In the genomic region with DNA sequence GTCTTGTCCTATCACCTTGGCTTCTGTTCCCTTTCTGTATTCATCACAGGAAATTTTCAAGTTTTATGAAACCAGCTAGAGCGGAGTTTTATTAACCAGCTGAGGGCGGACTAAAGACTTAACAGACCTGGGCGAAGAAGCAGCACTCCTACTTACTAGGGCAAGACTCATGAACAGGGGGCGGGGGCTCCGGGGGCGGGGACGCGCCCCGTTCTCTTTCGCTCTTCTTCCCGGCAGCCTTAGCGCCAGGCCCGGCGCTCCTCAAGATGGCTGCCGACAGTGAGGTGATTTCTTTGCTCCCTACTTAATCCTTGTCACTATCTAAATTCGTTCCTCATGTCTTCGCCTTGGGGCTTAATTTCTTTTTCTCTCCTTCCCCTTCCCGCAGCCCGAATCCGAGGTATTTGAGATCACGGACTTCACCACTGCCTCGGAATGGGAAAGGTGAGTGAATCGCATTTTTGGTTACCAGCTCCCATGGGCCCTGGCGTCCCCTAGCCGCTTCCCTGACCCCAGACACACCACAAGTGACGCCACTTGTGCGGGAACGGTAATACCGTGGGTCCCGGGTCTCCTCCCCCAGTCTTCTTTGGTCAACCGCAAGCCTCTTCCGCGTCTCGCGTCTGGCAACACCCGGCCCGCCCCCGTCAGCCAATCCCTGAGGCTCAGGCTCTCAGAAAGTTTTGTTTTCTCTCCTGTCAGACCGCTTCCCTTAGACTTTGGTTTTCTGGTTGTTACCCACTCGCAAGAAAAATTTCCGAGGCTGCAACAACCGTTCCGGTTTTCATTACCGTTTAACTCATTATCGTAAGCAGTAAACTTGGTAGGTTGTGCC, we compare ENCODE assay signal across 1 cellular context.
A peak's percentile ranks its signal among the peaks of the same experiment; 100 is the strongest.
TF ChIP-seq lines count a peak whose summit lies in the region.

A gene (plus strand): TSS at position 251 of the 835 bp plus-strand sequence. CDS start 16 bp downstream, at position 267.

TF ChIP-seq in K562, 482 proteins besides CTCF, POLR2A, EP300 and RAD21 (continued from another document and continues in another):
- TF ChIP-seq, protein P1, sequence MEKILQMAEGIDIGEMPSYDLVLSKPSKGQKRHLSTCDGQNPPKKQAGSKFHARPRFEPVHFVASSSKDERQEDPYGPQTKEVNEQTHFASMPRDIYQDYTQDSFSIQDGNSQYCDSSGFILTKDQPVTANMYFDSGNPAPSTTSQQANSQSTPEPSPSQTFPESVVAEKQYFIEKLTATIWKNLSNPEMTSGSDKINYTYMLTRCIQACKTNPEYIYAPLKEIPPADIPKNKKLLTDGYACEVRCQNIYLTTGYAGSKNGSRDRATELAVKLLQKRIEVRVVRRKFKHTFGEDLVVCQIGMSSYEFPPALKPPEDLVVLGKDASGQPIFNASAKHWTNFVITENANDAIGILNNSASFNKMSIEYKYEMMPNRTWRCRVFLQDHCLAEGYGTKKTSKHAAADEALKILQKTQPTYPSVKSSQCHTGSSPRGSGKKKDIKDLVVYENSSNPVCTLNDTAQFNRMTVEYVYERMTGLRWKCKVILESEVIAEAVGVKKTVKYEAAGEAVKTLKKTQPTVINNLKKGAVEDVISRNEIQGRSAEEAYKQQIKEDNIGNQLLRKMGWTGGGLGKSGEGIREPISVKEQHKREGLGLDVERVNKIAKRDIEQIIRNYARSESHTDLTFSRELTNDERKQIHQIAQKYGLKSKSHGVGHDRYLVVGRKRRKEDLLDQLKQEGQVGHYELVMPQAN (IDR thresholded peaks at IDR 0.05; ENCODE audit: borderline replicate concordance) = peak; percentile 82
- TF ChIP-seq LEF1 (IDR thresholded peaks at IDR 0.05) = peak; percentile 66; the same call in 1 of the 2 replicates
- no peak for TF ChIP-seq ZNF24 (IDR thresholded peaks at IDR 0.05)
- TF ChIP-seq CC2D1A (IDR thresholded peaks at IDR 0.05) = no peak
- TF ChIP-seq, protein P2, sequence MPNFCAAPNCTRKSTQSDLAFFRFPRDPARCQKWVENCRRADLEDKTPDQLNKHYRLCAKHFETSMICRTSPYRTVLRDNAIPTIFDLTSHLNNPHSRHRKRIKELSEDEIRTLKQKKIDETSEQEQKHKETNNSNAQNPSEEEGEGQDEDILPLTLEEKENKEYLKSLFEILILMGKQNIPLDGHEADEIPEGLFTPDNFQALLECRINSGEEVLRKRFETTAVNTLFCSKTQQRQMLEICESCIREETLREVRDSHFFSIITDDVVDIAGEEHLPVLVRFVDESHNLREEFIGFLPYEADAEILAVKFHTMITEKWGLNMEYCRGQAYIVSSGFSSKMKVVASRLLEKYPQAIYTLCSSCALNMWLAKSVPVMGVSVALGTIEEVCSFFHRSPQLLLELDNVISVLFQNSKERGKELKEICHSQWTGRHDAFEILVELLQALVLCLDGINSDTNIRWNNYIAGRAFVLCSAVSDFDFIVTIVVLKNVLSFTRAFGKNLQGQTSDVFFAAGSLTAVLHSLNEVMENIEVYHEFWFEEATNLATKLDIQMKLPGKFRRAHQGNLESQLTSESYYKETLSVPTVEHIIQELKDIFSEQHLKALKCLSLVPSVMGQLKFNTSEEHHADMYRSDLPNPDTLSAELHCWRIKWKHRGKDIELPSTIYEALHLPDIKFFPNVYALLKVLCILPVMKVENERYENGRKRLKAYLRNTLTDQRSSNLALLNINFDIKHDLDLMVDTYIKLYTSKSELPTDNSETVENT (CRISPR knock-in tag; IDR thresholded peaks at IDR 0.05) = 0 out of 2 replicates have a peak, but pooled peaks have one; percentile 12
- peak; percentile 98 for TF ChIP-seq NFRKB (IDR thresholded peaks at IDR 0.05; ENCODE audit: low read depth)
- peak; percentile 78 for TF ChIP-seq PML (IDR thresholded peaks at IDR 0.05; ENCODE audit: low read length)
- no peak for TF ChIP-seq ZNF717 (CRISPR knock-in tag; IDR thresholded peaks at IDR 0.05)
- TF ChIP-seq, protein P3, sequence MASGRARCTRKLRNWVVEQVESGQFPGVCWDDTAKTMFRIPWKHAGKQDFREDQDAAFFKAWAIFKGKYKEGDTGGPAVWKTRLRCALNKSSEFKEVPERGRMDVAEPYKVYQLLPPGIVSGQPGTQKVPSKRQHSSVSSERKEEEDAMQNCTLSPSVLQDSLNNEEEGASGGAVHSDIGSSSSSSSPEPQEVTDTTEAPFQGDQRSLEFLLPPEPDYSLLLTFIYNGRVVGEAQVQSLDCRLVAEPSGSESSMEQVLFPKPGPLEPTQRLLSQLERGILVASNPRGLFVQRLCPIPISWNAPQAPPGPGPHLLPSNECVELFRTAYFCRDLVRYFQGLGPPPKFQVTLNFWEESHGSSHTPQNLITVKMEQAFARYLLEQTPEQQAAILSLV (tag; IDR thresholded peaks at IDR 0.05) = peak; percentile 11; the same call in 1 of the 2 replicates
- no peak for TF ChIP-seq RFX1 (IDR thresholded peaks at IDR 0.05)
- peak; percentile 73 for TF ChIP-seq POLR2G (IDR thresholded peaks at IDR 0.05; ENCODE audit: low read depth, low read length)
- peak; percentile 75 for TF ChIP-seq ELF2 (CRISPR knock-in tag; IDR thresholded peaks at IDR 0.05)
- TF ChIP-seq, protein P4, sequence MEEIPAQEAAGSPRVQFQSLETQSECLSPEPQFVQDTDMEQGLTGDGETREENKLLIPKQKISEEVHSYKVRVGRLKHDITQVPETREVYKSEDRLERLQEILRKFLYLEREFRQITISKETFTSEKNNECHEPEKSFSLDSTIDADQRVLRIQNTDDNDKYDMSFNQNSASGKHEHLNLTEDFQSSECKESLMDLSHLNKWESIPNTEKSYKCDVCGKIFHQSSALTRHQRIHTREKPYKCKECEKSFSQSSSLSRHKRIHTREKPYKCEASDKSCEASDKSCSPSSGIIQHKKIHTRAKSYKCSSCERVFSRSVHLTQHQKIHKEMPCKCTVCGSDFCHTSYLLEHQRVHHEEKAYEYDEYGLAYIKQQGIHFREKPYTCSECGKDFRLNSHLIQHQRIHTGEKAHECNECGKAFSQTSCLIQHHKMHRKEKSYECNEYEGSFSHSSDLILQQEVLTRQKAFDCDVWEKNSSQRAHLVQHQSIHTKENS (CRISPR knock-in tag; IDR thresholded peaks at IDR 0.05) = no peak
- 0 out of 2 replicates have a peak, but pooled peaks have one; percentile 37 for TF ChIP-seq STAT5A (IDR thresholded peaks at IDR 0.05; ENCODE audit: borderline replicate concordance, low read length)
- 0 out of 2 replicates have a peak, but pooled peaks have one; percentile 39 for TF ChIP-seq ZNF311 (CRISPR knock-in tag; IDR thresholded peaks at IDR 0.05)
- TF ChIP-seq TBP (optimal IDR thresholded peaks at IDR 0.05; ENCODE audit: low read depth, low read length) = peak; percentile 84
- TF ChIP-seq KAT8 (IDR thresholded peaks at IDR 0.05; ENCODE audit: low read depth) = peak; percentile 79
- TF ChIP-seq, protein P5, sequence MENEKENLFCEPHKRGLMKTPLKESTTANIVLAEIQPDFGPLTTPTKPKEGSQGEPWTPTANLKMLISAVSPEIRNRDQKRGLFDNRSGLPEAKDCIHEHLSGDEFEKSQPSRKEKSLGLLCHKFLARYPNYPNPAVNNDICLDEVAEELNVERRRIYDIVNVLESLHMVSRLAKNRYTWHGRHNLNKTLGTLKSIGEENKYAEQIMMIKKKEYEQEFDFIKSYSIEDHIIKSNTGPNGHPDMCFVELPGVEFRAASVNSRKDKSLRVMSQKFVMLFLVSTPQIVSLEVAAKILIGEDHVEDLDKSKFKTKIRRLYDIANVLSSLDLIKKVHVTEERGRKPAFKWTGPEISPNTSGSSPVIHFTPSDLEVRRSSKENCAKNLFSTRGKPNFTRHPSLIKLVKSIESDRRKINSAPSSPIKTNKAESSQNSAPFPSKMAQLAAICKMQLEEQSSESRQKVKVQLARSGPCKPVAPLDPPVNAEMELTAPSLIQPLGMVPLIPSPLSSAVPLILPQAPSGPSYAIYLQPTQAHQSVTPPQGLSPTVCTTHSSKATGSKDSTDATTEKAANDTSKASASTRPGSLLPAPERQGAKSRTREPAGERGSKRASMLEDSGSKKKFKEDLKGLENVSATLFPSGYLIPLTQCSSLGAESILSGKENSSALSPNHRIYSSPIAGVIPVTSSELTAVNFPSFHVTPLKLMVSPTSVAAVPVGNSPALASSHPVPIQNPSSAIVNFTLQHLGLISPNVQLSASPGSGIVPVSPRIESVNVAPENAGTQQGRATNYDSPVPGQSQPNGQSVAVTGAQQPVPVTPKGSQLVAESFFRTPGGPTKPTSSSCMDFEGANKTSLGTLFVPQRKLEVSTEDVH (IDR thresholded peaks at IDR 0.05; ENCODE audit: low read depth, partially characterized antibody) = peak; percentile 67
- peak; percentile 95 for TF ChIP-seq CHD1 (IDR thresholded peaks at IDR 0.05; ENCODE audit: low read length)
- no peak for TF ChIP-seq RHOXF2B (CRISPR knock-in tag; conservative IDR thresholded peaks at IDR 0.05)
- TF ChIP-seq SIN3B (IDR thresholded peaks at IDR 0.05; ENCODE audit: low read depth) = peak; percentile 75
- TF ChIP-seq GABPA (tag; conservative IDR thresholded peaks at IDR 0.05; ENCODE audit: low read depth) = no peak
- no peak for TF ChIP-seq ZNF644 (tag; IDR thresholded peaks at IDR 0.05; ENCODE audit: low read depth)
- TF ChIP-seq PHTF2 (CRISPR knock-in tag; IDR thresholded peaks at IDR 0.05) = no peak
- TF ChIP-seq BRD4 (IDR thresholded peaks at IDR 0.05) = peak; percentile 50; the same call in 1 of the 2 replicates
- TF ChIP-seq POLR2AphosphoS2 (IDR thresholded peaks at IDR 0.05; ENCODE audit: low read length) = peak; percentile 40; the same call in 1 of the 2 replicates
- 0 out of 2 replicates have a peak, but pooled peaks have one; percentile 39 for TF ChIP-seq NFXL1 (CRISPR knock-in tag; IDR thresholded peaks at IDR 0.05)
- TF ChIP-seq, protein P6, sequence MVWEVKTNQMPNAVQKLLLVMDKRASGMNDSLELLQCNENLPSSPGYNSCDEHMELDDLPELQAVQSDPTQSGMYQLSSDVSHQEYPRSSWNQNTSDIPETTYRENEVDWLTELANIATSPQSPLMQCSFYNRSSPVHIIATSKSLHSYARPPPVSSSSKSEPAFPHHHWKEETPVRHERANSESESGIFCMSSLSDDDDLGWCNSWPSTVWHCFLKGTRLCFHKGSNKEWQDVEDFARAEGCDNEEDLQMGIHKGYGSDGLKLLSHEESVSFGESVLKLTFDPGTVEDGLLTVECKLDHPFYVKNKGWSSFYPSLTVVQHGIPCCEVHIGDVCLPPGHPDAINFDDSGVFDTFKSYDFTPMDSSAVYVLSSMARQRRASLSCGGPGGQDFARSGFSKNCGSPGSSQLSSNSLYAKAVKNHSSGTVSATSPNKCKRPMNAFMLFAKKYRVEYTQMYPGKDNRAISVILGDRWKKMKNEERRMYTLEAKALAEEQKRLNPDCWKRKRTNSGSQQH (CRISPR knock-in tag; IDR thresholded peaks at IDR 0.05) = peak; percentile 49; the same call in 1 of the 2 replicates
- TF ChIP-seq, protein P7, sequence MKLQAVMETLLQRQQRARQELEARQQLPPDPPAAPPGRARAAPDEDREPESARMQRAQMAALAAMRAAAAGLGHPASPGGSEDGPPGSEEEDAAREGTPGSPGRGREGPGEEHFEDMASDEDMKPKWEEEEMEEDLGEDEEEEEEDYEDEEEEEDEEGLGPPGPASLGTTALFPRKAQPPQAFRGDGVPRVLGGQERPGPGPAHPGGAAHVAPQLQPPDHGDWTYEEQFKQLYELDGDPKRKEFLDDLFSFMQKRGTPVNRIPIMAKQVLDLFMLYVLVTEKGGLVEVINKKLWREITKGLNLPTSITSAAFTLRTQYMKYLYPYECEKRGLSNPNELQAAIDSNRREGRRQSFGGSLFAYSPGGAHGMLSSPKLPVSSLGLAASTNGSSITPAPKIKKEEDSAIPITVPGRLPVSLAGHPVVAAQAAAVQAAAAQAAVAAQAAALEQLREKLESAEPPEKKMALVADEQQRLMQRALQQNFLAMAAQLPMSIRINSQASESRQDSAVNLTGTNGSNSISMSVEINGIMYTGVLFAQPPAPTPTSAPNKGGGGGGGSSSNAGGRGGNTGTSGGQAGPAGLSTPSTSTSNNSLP (IDR thresholded peaks at IDR 0.05; ENCODE audit: borderline replicate concordance, low read depth, low read length) = no peak
- TF ChIP-seq, protein P8, sequence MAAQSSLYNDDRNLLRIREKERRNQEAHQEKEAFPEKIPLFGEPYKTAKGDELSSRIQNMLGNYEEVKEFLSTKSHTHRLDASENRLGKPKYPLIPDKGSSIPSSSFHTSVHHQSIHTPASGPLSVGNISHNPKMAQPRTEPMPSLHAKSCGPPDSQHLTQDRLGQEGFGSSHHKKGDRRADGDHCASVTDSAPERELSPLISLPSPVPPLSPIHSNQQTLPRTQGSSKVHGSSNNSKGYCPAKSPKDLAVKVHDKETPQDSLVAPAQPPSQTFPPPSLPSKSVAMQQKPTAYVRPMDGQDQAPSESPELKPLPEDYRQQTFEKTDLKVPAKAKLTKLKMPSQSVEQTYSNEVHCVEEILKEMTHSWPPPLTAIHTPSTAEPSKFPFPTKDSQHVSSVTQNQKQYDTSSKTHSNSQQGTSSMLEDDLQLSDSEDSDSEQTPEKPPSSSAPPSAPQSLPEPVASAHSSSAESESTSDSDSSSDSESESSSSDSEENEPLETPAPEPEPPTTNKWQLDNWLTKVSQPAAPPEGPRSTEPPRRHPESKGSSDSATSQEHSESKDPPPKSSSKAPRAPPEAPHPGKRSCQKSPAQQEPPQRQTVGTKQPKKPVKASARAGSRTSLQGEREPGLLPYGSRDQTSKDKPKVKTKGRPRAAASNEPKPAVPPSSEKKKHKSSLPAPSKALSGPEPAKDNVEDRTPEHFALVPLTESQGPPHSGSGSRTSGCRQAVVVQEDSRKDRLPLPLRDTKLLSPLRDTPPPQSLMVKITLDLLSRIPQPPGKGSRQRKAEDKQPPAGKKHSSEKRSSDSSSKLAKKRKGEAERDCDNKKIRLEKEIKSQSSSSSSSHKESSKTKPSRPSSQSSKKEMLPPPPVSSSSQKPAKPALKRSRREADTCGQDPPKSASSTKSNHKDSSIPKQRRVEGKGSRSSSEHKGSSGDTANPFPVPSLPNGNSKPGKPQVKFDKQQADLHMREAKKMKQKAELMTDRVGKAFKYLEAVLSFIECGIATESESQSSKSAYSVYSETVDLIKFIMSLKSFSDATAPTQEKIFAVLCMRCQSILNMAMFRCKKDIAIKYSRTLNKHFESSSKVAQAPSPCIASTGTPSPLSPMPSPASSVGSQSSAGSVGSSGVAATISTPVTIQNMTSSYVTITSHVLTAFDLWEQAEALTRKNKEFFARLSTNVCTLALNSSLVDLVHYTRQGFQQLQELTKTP (IDR thresholded peaks at IDR 0.05; ENCODE audit: low read depth in 1 of 2, partially characterized antibody in 2 of 2) = peak; percentile 84 to 85
- TF ChIP-seq ZBTB7A (IDR thresholded peaks at IDR 0.05; ENCODE audit: borderline replicate concordance, control insufficient read depth, low read depth, low read length) = peak; percentile 71; the same call in 1 of the 2 replicates
- peak; percentile 88 for TF ChIP-seq GTF2E2 (tag; IDR thresholded peaks at IDR 0.05)
- TF ChIP-seq NCOA1 (IDR thresholded peaks at IDR 0.05; ENCODE audit: low read depth) = no peak
- TF ChIP-seq TBL1XR1 (IDR thresholded peaks at IDR 0.05; ENCODE audit: low read length in 2 of 2) = peak in 1 of 2 experiments; percentile 76; a peak in 2 of 4 replicates
